In genomic region chr12:55705802-55706402, GRCh38 we compare ENCODE assay signal across 1 cellular context.
TF ChIP-seq lines count a peak whose summit lies in the region.

No MANE protein-coding gene starts in this region.

TF ChIP-seq in K562, 482 proteins besides CTCF, POLR2A, EP300 and RAD21 (continues in another document):
- TF ChIP-seq ZNF740 (CRISPR knock-in tag; IDR thresholded peaks at IDR 0.05), result 0 out of 2 replicates have a peak, but pooled peaks have one; percentile 47
- no peak for TF ChIP-seq ZNF740 (tag; IDR thresholded peaks at IDR 0.05)
- no peak for TF ChIP-seq LEF1 (IDR thresholded peaks at IDR 0.05)
- no peak for TF ChIP-seq HMGN3 (IDR thresholded peaks at IDR 0.05; ENCODE audit: borderline replicate concordance, extremely low read depth, insufficient read length, low read depth, low read length)
- TF ChIP-seq ZNF764 (CRISPR knock-in tag; IDR thresholded peaks at IDR 0.05; ENCODE audit: low read depth), result peak; percentile 78; the same call in 1 of the 2 replicates
- no peak for TF ChIP-seq ZNF551 (CRISPR knock-in tag; IDR thresholded peaks at IDR 0.05)
- no peak for TF ChIP-seq ILK (tag; IDR thresholded peaks at IDR 0.05; ENCODE audit: borderline replicate concordance, low read depth)
- TF ChIP-seq MAZ (CRISPR knock-in tag; conservative IDR thresholded peaks at IDR 0.05 in 1 of 2, IDR thresholded peaks at IDR 0.05 in 1 of 2), result peak; percentile 73 to 84; a peak in 3 of 4 replicates
- no peak for TF ChIP-seq SIX5 (IDR thresholded peaks at IDR 0.05; ENCODE audit: borderline replicate concordance in 1 of 2, insufficient read depth in 1 of 2, low read depth in 1 of 2, low read length in 2 of 2)
- TF ChIP-seq MXD1 (CRISPR knock-in tag; IDR thresholded peaks at IDR 0.05; ENCODE audit: borderline replicate concordance, poor library complexity, severe bottlenecking), result no peak
- no peak for TF ChIP-seq ZC3H8 (IDR thresholded peaks at IDR 0.05)
- TF ChIP-seq PCBP1 (IDR thresholded peaks at IDR 0.05; ENCODE audit: low read depth, low read length, poor library complexity, severe bottlenecking), result no peak
- TF ChIP-seq JUND (IDR thresholded peaks at IDR 0.05; ENCODE audit: borderline replicate concordance, low read depth, low read length), result 0 out of 2 replicates have a peak, but pooled peaks have one; percentile 3
- no peak for TF ChIP-seq JUND (tag; IDR thresholded peaks at IDR 0.05; ENCODE audit: borderline replicate concordance, low read depth, low read length)
- no peak for TF ChIP-seq SMAD2 (IDR thresholded peaks at IDR 0.05; ENCODE audit: low read depth, low read length)
- TF ChIP-seq GTF2E2 (tag; IDR thresholded peaks at IDR 0.05), result no peak
- no peak for TF ChIP-seq TAL1 (IDR thresholded peaks at IDR 0.05)
- TF ChIP-seq PRMT5 (CRISPR knock-in tag; IDR thresholded peaks at IDR 0.05), result no peak
- peak; percentile 40; the same call in 1 of the 2 replicates for TF ChIP-seq TFAP4 (CRISPR knock-in tag; IDR thresholded peaks at IDR 0.05; ENCODE audit: borderline replicate concordance)
- no peak for TF ChIP-seq ZNF184 (CRISPR knock-in tag; IDR thresholded peaks at IDR 0.05)
- no peak for TF ChIP-seq ZNF407 (IDR thresholded peaks at IDR 0.05; ENCODE audit: low read depth)
- TF ChIP-seq ZBTB11 (CRISPR knock-in tag; IDR thresholded peaks at IDR 0.05), result no peak
- no peak for TF ChIP-seq MCM2 (IDR thresholded peaks at IDR 0.05; ENCODE audit: low read depth)
- TF ChIP-seq RBM22 (IDR thresholded peaks at IDR 0.05; ENCODE audit: low read depth, low read length, poor library complexity, severe bottlenecking), result no peak
- no peak for TF ChIP-seq MCM3 (IDR thresholded peaks at IDR 0.05)
- no peak for TF ChIP-seq ZKSCAN1 (IDR thresholded peaks at IDR 0.05; ENCODE audit: low read depth, low read length)
- no peak for TF ChIP-seq GMEB1 (CRISPR knock-in tag; IDR thresholded peaks at IDR 0.05)
- peak; percentile 75; the same call in 1 of the 2 replicates for TF ChIP-seq ZBTB7A (IDR thresholded peaks at IDR 0.05; ENCODE audit: borderline replicate concordance, control insufficient read depth, low read depth, low read length)
- TF ChIP-seq CTCFL (IDR thresholded peaks at IDR 0.05; ENCODE audit: borderline replicate concordance, insufficient read depth, low read depth, low read length, poor library complexity, severe bottlenecking), result peak; percentile 91
- no peak for TF ChIP-seq ZNF165 (CRISPR knock-in tag; IDR thresholded peaks at IDR 0.05; ENCODE audit: borderline replicate concordance)
- no peak for TF ChIP-seq ID3 (CRISPR knock-in tag; IDR thresholded peaks at IDR 0.05)
- TF ChIP-seq ID3 (tag; IDR thresholded peaks at IDR 0.05), result no peak
- TF ChIP-seq VEZF1 (CRISPR knock-in tag; IDR thresholded peaks at IDR 0.05), result peak; percentile 55
